16 cellular contexts compared by ENCODE assay signal in genomic region chr22:42461511-42461910, GRCh38. TPM values are rescaled to one million over a fixed set of nuclear protein-coding genes. Genes with fewer than 3 reads are reported as not detected.
DNase-seq lines count a peak whose midpoint lies in the region; ATAC-seq and TF ChIP-seq lines count a peak whose summit lies in the region.
"Had no signal": no experiment of that assay in that cellular context is flagged by ENCODE, and none has a peak within 500 bp of the region (broad histone marks: within the 10 kb centered on the region; RNA-seq: fewer than 3 reads in every experiment).

No MANE protein-coding gene starts in this region.

- H3K4me2 ChIP-seq in neural progenitor cell = peak overlapping the region; percentile 55

- no peaks in the 10 kb centered on the region for H4K20me1 ChIP-seq in neural progenitor cell (ENCODE audit: low read depth)

- H3K27ac Mint-ChIP-seq in neural progenitor cell = no peak overlapping the region
- H3K27ac Mint-ChIP-seq in endothelial cell (ENCODE audit: unreplicated experiment) = no peak overlapping the region
- H3K27ac Mint-ChIP-seq: nephron had no signal

- peaks cover 25% of the 10 kb centered on the region for H3F3A ChIP-seq in neural progenitor cell (ENCODE audit: low read depth)

- no peaks in the 10 kb centered on the region for H3K36me3 ChIP-seq in H7 (replicated peaks; ENCODE audit: control insufficient read depth, insufficient read depth, low read length)
- H3K36me3 ChIP-seq in neural progenitor cell = no peaks in the 10 kb centered on the region
- H3K36me3 ChIP-seq: heart right ventricle had no signal

- peaks cover 1% of the 10 kb centered on the region for H3K27me3 ChIP-seq in H7 (ENCODE audit: control insufficient read depth, insufficient read depth, low read length)
- H3K27me3 ChIP-seq in neural progenitor cell = no peaks in the 10 kb centered on the region

- no peak overlapping the region for H2AFZ ChIP-seq in neural progenitor cell (replicated peaks)

- no peak overlapping the region for H3K27ac ChIP-seq in neural progenitor cell
- H3K27ac ChIP-seq: heart right ventricle had no signal

- peaks cover 12% of the 10 kb centered on the region for H3K9me3 Mint-ChIP-seq in neural progenitor cell
- no peaks in the 10 kb centered on the region for H3K9me3 Mint-ChIP-seq in endothelial cell (ENCODE audit: unreplicated experiment)
- H3K9me3 Mint-ChIP-seq: central memory CD8-positive, alpha-beta T cell had no signal

- peaks cover 29% of the 10 kb centered on the region for H3K4me1 ChIP-seq in neural progenitor cell

- DNase-seq in H7 (peak; percentile 72), NCI-H187 (lab: John Stamatoyannopoulos, UW) (peak; percentile 31 to 71), NCI-H748 treated with DMSO at 0.1 percent for 48 hours (lab: John Stamatoyannopoulos, UW) (peak; percentile 87), neural progenitor cell (ENCODE audit: low spot score) (peak; percentile 58), LoVo (ENCODE audit: low spot score) (no peak), endothelial cell (ENCODE audit: low spot score) (no peak)
- DNase-seq: activated effector memory CD4-positive, alpha-beta T cell treated with Interleukin-2 at 50 U/mL for 16 hours; effector CD8-positive, alpha-beta T cell; heart right ventricle; Kasumi-1; small intestine; T1000 had no signal

- H3K4me3 ChIP-seq in H7 (ENCODE audit: insufficient read depth, low read depth, low read length) = no peak overlapping the region
- H3K4me3 ChIP-seq in neural progenitor cell = no peak overlapping the region
- H3K4me3 ChIP-seq: heart right ventricle had no signal

- no peak overlapping the region for H3K9ac ChIP-seq in neural progenitor cell

- H3K4me1 Mint-ChIP-seq in neural progenitor cell (peaks cover 30% of the 10 kb centered on the region), endothelial cell (ENCODE audit: unreplicated experiment) (no peaks in the 10 kb centered on the region)
- H3K4me1 Mint-ChIP-seq: central memory CD8-positive, alpha-beta T cell; nephron had no signal

- H3K79me2 ChIP-seq in neural progenitor cell (ENCODE audit: low read depth) = no peaks in the 10 kb centered on the region

- H3K4me3 Mint-ChIP-seq in neural progenitor cell = no peak overlapping the region
- H3K4me3 Mint-ChIP-seq in endothelial cell (ENCODE audit: unreplicated experiment) = no peak overlapping the region
- H3K4me3 Mint-ChIP-seq: central memory CD8-positive, alpha-beta T cell; nephron had no signal

- no peaks in the 10 kb centered on the region for H3K9me3 ChIP-seq in neural progenitor cell (ENCODE audit: low read depth)
- H3K9me3 ChIP-seq: heart right ventricle had no signal

- H3K27me3 Mint-ChIP-seq in neural progenitor cell (ENCODE audit: insufficient read depth, low read depth) (peaks cover 18% of the 10 kb centered on the region), endothelial cell (ENCODE audit: unreplicated experiment) (no peaks in the 10 kb centered on the region)

- no peak for ATAC-seq in GM19324 (IDR thresholded peaks at IDR 0.05; ENCODE audit: low FRiP score, unreplicated experiment)
- ATAC-seq: heart right ventricle had no signal

- TF ChIP-seq CTCF in neural progenitor cell (IDR thresholded peaks at IDR 0.05) (no peak), endothelial cell (IDR thresholded peaks at IDR 0.05; ENCODE audit: unreplicated experiment) (no peak)

- H3K36me3 Mint-ChIP-seq in neural progenitor cell (no peaks in the 10 kb centered on the region), endothelial cell (ENCODE audit: low read depth, unreplicated experiment) (no peaks in the 10 kb centered on the region)

RNA-seq across cellular contexts. Expression of gene NFAM1, which starts 29.3 kb away (rescaled TPM):
- total RNA-seq in H7 (2014; rRNA removed; shearing (Covaris generic)) = 0.48 and 0.69 TPM in 2 replicates
- total RNA-seq in neural progenitor cell (ENCODE audit: low replicate concordance) (0.19 and 0.40 TPM in 2 replicates), endothelial cell (ENCODE audit: unreplicated experiment) (1.6 TPM)
- total RNA-seq: HT1080 had no signal

RNA-seq across cellular contexts. Expression of gene RRP7A, which starts 58.1 kb away (rescaled TPM):
- total RNA-seq in H7 (2014; rRNA removed; shearing (Covaris generic)) = 33.1 and 39.3 TPM in 2 replicates
- 15.2 and 31.9 TPM in 2 replicates for total RNA-seq in neural progenitor cell (ENCODE audit: low replicate concordance)
- total RNA-seq in endothelial cell (ENCODE audit: unreplicated experiment) = 47.9 TPM

Comparison
In these comparisons a context has a peak if more than half of its experiments do, and no peak if none do; other contexts are left out.
1. DNase-seq: peak in H7 (single experiment), NCI-H187 (2 of 2), NCI-H748 treated with DMSO at 0.1 percent for 48 hours (single experiment) and neural progenitor cell (single experiment); none in LoVo (single experiment) and endothelial cell (single experiment).